8 cellular contexts compared by ENCODE assay signal in genomic region chr1:229507502-229507901, GRCh38. TPM values are rescaled to one million over a fixed set of nuclear protein-coding genes. Genes with fewer than 3 reads are reported as not detected.
DNase-seq lines count a peak whose midpoint lies in the region; ATAC-seq, FAIRE-seq and TF ChIP-seq lines count a peak whose summit lies in the region.

No MANE protein-coding gene starts in this region.

- CTCF ChIA-PET in activated CD4-positive, alpha-beta memory T cell treated with anti-CD3 and anti-CD28 coated beads, Interleukin-2, amount 10 ng/mL, durations not matched to agents 7 days and 5 days (lab: Charles Lee) = interaction anchor here (1.0 to 2.5 kb wide), 5 partner anchors 12 to 804 kb away, joined by 3 to 14 read pairs (median 3); partner anchors contain the start of gene ABCB10

- H3K4me3 ChIP-seq in ACC112 (ENCODE audit: low read depth, low read length) = peak overlapping the region; percentile 98
- peak overlapping the region; percentile 80 for H3K4me3 ChIP-seq in iPS-18c (ENCODE audit: insufficient read depth, low read depth, low read length)

- H3K9me3 Mint-ChIP-seq in activated CD4-positive, alpha-beta memory T cell treated with anti-CD3 and anti-CD28 coated beads, Interleukin-2, amount 10 ng/mL, durations not matched to agents 7 days and 5 days = no peaks in the 10 kb centered on the region

- H2AFZ ChIP-seq in ACC112 (ENCODE audit: low read length, unreplicated experiment) = peak overlapping the region; percentile 95

- no peak for TF ChIP-seq POLR2A in GM12891 (IDR thresholded peaks at IDR 0.05; ENCODE audit: low read depth, low read length)

- peaks cover 4% of the 10 kb centered on the region for H3K36me3 Mint-ChIP-seq in activated CD4-positive, alpha-beta memory T cell treated with anti-CD3 and anti-CD28 coated beads, Interleukin-2, amount 10 ng/mL, durations not matched to agents 7 days and 5 days (ENCODE audit: low read depth)

- no peak for FAIRE-seq in GM12891 (lab: Jason Lieb, UNC)

- peaks cover 35% of the 10 kb centered on the region for H3K4me1 Mint-ChIP-seq in activated CD4-positive, alpha-beta memory T cell treated with anti-CD3 and anti-CD28 coated beads, Interleukin-2, amount 10 ng/mL, durations not matched to agents 7 days and 5 days

- peaks cover 22% of the 10 kb centered on the region for H3K79me2 ChIP-seq in ACC112 (ENCODE audit: control insufficient read depth, insufficient read depth, low read length, unreplicated experiment)

- peak overlapping the region; percentile 83 for H3K4me3 Mint-ChIP-seq in activated CD4-positive, alpha-beta memory T cell treated with anti-CD3 and anti-CD28 coated beads, Interleukin-2, amount 10 ng/mL, durations not matched to agents 7 days and 5 days

- ATAC-seq in GM21723 (IDR thresholded peaks at IDR 0.05; ENCODE audit: unreplicated experiment) (peak; percentile 2), HG03280 (IDR thresholded peaks at IDR 0.05; ENCODE audit: unreplicated experiment) (no peak)

- no peak for DNase-seq in activated CD4-positive, alpha-beta memory T cell treated with anti-CD3 and anti-CD28 coated beads, Interleukin-2, amount 10 ng/mL, durations not matched to agents 7 days and 5 days
- no peak for DNase-seq in GM12891 (ENCODE audit: insufficient read length, low spot score)
- no peak for DNase-seq in central memory CD4-positive, alpha-beta T cell

- no peaks in the 10 kb centered on the region for H3K27me3 Mint-ChIP-seq in activated CD4-positive, alpha-beta memory T cell treated with anti-CD3 and anti-CD28 coated beads, Interleukin-2, amount 10 ng/mL, durations not matched to agents 7 days and 5 days

- H3K36me3 ChIP-seq in ACC112 (ENCODE audit: insufficient read depth, low read length) = peaks cover 6% of the 10 kb centered on the region; the same call in 1 of the 2 replicates

- H3K27ac Mint-ChIP-seq in activated CD4-positive, alpha-beta memory T cell treated with anti-CD3 and anti-CD28 coated beads, Interleukin-2, amount 10 ng/mL, durations not matched to agents 7 days and 5 days = peak overlapping the region; percentile 89

- no peaks in the 10 kb centered on the region for H3K9me3 ChIP-seq in iPS-18c (ENCODE audit: control insufficient read depth, insufficient read depth, low read length)

- peaks cover 21% of the 10 kb centered on the region for H3K4me1 ChIP-seq in ACC112 (ENCODE audit: control insufficient read depth, insufficient read depth, low read length, unreplicated experiment)

- POLR2A ChIA-PET in activated CD4-positive, alpha-beta memory T cell treated with anti-CD3 and anti-CD28 coated beads, Interleukin-2, amount 10 ng/mL, durations not matched to agents 7 days and 5 days (lab: Charles Lee) = interaction anchor here (0.6 to 2.4 kb wide), 17 partner anchors 8 to 1533 kb away, joined by 3 to 24 read pairs (median 5); partner anchors contain the start of genes ABCB10, CCSAP and FAM89A

- H3K27ac ChIP-seq in ACC112 (ENCODE audit: low read depth, low read length) = peak overlapping the region; percentile 84
- peak overlapping the region; percentile 94 for H3K27ac ChIP-seq in temporal lobe (ENCODE audit: low read depth, low read length)

- no peaks in the 10 kb centered on the region for H3K27me3 ChIP-seq in ACC112 (ENCODE audit: insufficient read depth, low read length)

TF ChIP-seq in GM12891, 5 proteins besides CTCF, POLR2A, EP300 and RAD21:
- TF ChIP-seq SPI1 (IDR thresholded peaks at IDR 0.05; ENCODE audit: low read depth, low read length) (no peak), POLR2AphosphoS5 (IDR thresholded peaks at IDR 0.05; ENCODE audit: low read depth, low read length) (no peak)

RNA-seq across cellular contexts. Expression of gene NUP133, which starts 0.6 kb away (rescaled TPM):
- total RNA-seq in activated CD4-positive, alpha-beta memory T cell treated with anti-CD3 and anti-CD28 coated beads, Interleukin-2, amount 10 ng/mL, durations not matched to agents 7 days and 5 days = 10 to 100 TPM; 36.9 to 38.2 TPM
- 52.9 TPM for total RNA-seq in temporal lobe
- polyA plus RNA-seq in GM12891 (2012; ENCODE audit: low read depth, missing spikeins) = 13.2 TPM

RNA-seq across cellular contexts. Expression of gene ABCB10, which starts 51.0 kb away (rescaled TPM):
- total RNA-seq in activated CD4-positive, alpha-beta memory T cell treated with anti-CD3 and anti-CD28 coated beads, Interleukin-2, amount 10 ng/mL, durations not matched to agents 7 days and 5 days = 10 to 100 TPM; 29.8 to 31.1 TPM
- 16.2 TPM for total RNA-seq in temporal lobe
- polyA plus RNA-seq in GM12891 (2012; ENCODE audit: low read depth, missing spikeins) = 11.9 TPM
